Comparison of ENCODE assay signal across 2 cellular contexts in the genomic region with DNA sequence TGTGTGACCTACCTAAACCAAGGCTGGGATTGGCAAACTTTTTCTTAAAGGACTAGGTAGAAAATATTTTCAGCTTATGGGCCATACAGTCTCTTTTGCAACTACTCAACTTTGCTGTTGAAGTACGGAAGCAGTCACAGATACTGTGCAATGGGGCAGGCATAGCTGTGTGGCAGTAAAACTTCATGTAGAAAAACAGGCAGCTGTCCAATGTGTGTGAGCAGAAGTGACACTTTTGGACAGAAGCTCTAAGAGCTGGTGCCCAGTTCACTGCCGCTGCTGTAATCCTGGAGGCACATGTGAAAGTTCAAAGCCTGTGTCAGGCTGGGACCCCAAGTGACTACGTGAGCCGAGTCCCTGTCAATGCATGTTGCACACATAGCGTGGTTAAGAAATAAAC.
TF ChIP-seq lines count a peak whose summit lies in the region.

No MANE protein-coding gene starts in this region.

TF ChIP-seq in HepG2, 621 proteins besides CTCF, POLR2A, EP300 and RAD21 (continued from another document):
- TF ChIP-seq, protein P1, sequence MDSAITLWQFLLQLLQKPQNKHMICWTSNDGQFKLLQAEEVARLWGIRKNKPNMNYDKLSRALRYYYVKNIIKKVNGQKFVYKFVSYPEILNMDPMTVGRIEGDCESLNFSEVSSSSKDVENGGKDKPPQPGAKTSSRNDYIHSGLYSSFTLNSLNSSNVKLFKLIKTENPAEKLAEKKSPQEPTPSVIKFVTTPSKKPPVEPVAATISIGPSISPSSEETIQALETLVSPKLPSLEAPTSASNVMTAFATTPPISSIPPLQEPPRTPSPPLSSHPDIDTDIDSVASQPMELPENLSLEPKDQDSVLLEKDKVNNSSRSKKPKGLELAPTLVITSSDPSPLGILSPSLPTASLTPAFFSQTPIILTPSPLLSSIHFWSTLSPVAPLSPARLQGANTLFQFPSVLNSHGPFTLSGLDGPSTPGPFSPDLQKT (CRISPR knock-in tag; IDR thresholded peaks at IDR 0.05; ENCODE audit: borderline replicate concordance) = no peak
- TF ChIP-seq ZNF446 (CRISPR knock-in tag; IDR thresholded peaks at IDR 0.05) = no peak
- TF ChIP-seq, protein P2, sequence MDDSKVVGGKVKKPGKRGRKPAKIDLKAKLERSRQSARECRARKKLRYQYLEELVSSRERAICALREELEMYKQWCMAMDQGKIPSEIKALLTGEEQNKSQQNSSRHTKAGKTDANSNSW (CRISPR knock-in tag; IDR thresholded peaks at IDR 0.05; ENCODE audit: borderline replicate concordance) = no peak
- no peak for TF ChIP-seq ZNF460 (CRISPR knock-in tag; IDR thresholded peaks at IDR 0.05; ENCODE audit: borderline replicate concordance)
- TF ChIP-seq PPARG (CRISPR knock-in tag; conservative IDR thresholded peaks at IDR 0.05) = no peak
- TF ChIP-seq SPEN (CRISPR knock-in tag; IDR thresholded peaks at IDR 0.05; ENCODE audit: low read depth) = no peak
- TF ChIP-seq ZNF160 (CRISPR knock-in tag; IDR thresholded peaks at IDR 0.05) = no peak
- TF ChIP-seq SP1 (IDR thresholded peaks at IDR 0.05) = no peak
- TF ChIP-seq SP1 (CRISPR knock-in tag; IDR thresholded peaks at IDR 0.05) = no peak
- no peak for TF ChIP-seq ZBTB38 (CRISPR knock-in tag; IDR thresholded peaks at IDR 0.05)
- no peak for TF ChIP-seq ZNF672 (CRISPR knock-in tag; IDR thresholded peaks at IDR 0.05)

TF ChIP-seq in neural cell, 6 proteins besides CTCF, POLR2A, EP300 and RAD21 (continued from another document):
- TF ChIP-seq, protein P3, sequence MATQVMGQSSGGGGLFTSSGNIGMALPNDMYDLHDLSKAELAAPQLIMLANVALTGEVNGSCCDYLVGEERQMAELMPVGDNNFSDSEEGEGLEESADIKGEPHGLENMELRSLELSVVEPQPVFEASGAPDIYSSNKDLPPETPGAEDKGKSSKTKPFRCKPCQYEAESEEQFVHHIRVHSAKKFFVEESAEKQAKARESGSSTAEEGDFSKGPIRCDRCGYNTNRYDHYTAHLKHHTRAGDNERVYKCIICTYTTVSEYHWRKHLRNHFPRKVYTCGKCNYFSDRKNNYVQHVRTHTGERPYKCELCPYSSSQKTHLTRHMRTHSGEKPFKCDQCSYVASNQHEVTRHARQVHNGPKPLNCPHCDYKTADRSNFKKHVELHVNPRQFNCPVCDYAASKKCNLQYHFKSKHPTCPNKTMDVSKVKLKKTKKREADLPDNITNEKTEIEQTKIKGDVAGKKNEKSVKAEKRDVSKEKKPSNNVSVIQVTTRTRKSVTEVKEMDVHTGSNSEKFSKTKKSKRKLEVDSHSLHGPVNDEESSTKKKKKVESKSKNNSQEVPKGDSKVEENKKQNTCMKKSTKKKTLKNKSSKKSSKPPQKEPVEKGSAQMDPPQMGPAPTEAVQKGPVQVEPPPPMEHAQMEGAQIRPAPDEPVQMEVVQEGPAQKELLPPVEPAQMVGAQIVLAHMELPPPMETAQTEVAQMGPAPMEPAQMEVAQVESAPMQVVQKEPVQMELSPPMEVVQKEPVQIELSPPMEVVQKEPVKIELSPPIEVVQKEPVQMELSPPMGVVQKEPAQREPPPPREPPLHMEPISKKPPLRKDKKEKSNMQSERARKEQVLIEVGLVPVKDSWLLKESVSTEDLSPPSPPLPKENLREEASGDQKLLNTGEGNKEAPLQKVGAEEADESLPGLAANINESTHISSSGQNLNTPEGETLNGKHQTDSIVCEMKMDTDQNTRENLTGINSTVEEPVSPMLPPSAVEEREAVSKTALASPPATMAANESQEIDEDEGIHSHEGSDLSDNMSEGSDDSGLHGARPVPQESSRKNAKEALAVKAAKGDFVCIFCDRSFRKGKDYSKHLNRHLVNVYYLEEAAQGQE (IDR thresholded peaks at IDR 0.05; ENCODE audit: borderline replicate concordance) = no peak
- TF ChIP-seq POLR2AphosphoS5 (IDR thresholded peaks at IDR 0.05) (no peak), TAF1 (IDR thresholded peaks at IDR 0.05; ENCODE audit: low read depth) (no peak), MXI1 (conservative IDR thresholded peaks at IDR 0.05; ENCODE audit: poor library complexity, severe bottlenecking) (no peak)
